ENCODE assay signal across 26 cellular contexts in the genomic region with DNA sequence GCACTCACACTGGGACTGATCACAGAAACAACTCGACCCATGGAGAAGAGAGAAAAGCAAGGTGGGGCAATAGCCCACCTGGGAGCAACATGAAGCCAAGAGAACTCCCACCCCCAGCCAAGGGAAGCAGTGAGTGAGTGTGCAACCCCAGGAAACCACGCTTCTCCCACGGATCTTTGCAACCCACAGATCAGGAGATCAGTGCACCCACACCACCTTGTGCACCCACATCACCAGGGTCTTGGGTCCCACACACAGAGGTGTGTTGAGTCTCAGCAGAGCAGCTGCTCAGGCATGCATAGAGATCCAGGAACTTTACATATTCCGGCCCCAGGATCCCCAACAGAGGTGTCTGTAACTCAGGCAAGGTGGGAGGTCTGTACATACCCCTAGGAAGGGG.
"Had no signal": no experiment of that assay in that cellular context is flagged by ENCODE, and none has a peak within 500 bp of the region (broad histone marks: within the 10 kb centered on the region; RNA-seq: fewer than 3 reads in every experiment).

No MANE protein-coding gene starts in this region.

- H3K4me2 ChIP-seq: PC-9 had no signal

- H3K9me3 ChIP-seq: ascending aorta had no signal

- H3K27ac Mint-ChIP-seq: activated CD4-positive, alpha-beta T cell treated with anti-CD3 and anti-CD28 coated beads for 36 hours; activated CD4-positive, alpha-beta T cell treated with anti-CD3 and anti-CD28 coated beads, Interleukin-2, amount 10 ng/mL, durations not matched to agents 7 days and 5 days; activated CD8-positive, alpha-beta T cell treated with anti-CD3 and anti-CD28 coated beads, Interleukin-2, amount 10 ng/mL, durations not matched to agents 7 days and 5 days; activated naive CD4-positive, alpha-beta T cell treated with anti-CD3 and anti-CD28 coated beads, Interleukin-2, amount 50 U/mL, for 24 hours; activated naive CD8-positive, alpha-beta T cell treated with anti-CD3 and anti-CD28 coated beads, Interleukin-2, amount 10 ng/mL, durations not matched to agents 7 days and 5 days; activated T-cell treated with anti-CD3 and anti-CD28 coated beads, Interleukin-2, amount 50 U/mL, for 24 hours; activated T-helper 2 cell treated with anti-CD3 and anti-CD28 coated beads, Interferon-gamma antibody, Interleukin-2, Interleukin-4, amounts not matched to agents 10 μg/mL and 5 μg/mL and 100 μg/mL, durations not matched to agents 14 hours and 24 hours and 36 hours; T-helper 1 cell treated with Interleukin-12 subunit alpha and Interleukin-12 subunit beta and Interleukin-4 antibody, amounts not matched to agents 30 μg/mL and 1 μg/mL, for 36 hours; T-helper 2 cell treated with Interferon-gamma antibody and Interleukin-4, amounts not matched to agents 5 μg/mL and 100 μg/mL, for 36 hours had no signal

- H3K4me3 Mint-ChIP-seq: activated CD4-positive, alpha-beta T cell treated with anti-CD3 and anti-CD28 coated beads for 36 hours; activated CD4-positive, alpha-beta T cell treated with anti-CD3 and anti-CD28 coated beads, Interleukin-2, amount 10 ng/mL, durations not matched to agents 7 days and 5 days; activated CD8-positive, alpha-beta T cell treated with anti-CD3 and anti-CD28 coated beads, Interleukin-2, amount 10 ng/mL, durations not matched to agents 7 days and 5 days; activated naive CD4-positive, alpha-beta T cell treated with anti-CD3 and anti-CD28 coated beads, Interleukin-2, amount 50 U/mL, for 24 hours; activated naive CD8-positive, alpha-beta T cell treated with anti-CD3 and anti-CD28 coated beads, Interleukin-2, amount 10 ng/mL, durations not matched to agents 7 days and 5 days; activated T-cell treated with anti-CD3 and anti-CD28 coated beads, Interleukin-2, amount 50 U/mL, for 24 hours; T-helper 1 cell treated with Interleukin-12 subunit alpha and Interleukin-12 subunit beta and Interleukin-4 antibody, amounts not matched to agents 30 μg/mL and 1 μg/mL, for 36 hours; T-helper 2 cell treated with Interferon-gamma antibody and Interleukin-4, amounts not matched to agents 5 μg/mL and 100 μg/mL, for 36 hours had no signal

- ATAC-seq: activated CD4-positive, alpha-beta T cell treated with anti-CD3 and anti-CD28 coated beads for 36 hours; activated CD4-positive, CD25-positive, alpha-beta regulatory T cell treated with anti-CD3 and anti-CD28 coated beads, Interleukin-2, amount 50 U/mL, for 24 hours; activated CD8-positive, alpha-beta T cell treated with anti-CD3 and anti-CD28 coated beads, Interleukin-2, amount 10 ng/mL, durations not matched to agents 7 days and 5 days; Right ventricle myocardium inferior had no signal

- H3K4me1 ChIP-seq: ascending aorta had no signal

- H2AFZ ChIP-seq: PC-9 had no signal

- DNase-seq: activated CD4-positive, alpha-beta T cell treated with anti-CD3 and anti-CD28 coated beads for 36 hours; activated CD4-positive, alpha-beta T cell treated with anti-CD3 and anti-CD28 coated beads, Interleukin-2, amount 10 ng/mL, durations not matched to agents 7 days and 5 days; activated CD4-positive, alpha-beta T cell treated with anti-CD3 and anti-CD28 coated beads, Interleukin-2, amount 50 U/mL, for 48 hours; activated CD8-positive, alpha-beta T cell treated with anti-CD3 and anti-CD28 coated beads, Interleukin-2, amount 10 ng/mL, durations not matched to agents 7 days and 5 days; activated gamma-delta T cell; activated naive CD4-positive, alpha-beta T cell treated with Interleukin-2 at 50 U/mL for 16 hours; activated naive CD8-positive, alpha-beta T cell treated with anti-CD3 and anti-CD28 coated beads, Interleukin-2, amount 10 ng/mL, durations not matched to agents 7 days and 5 days; activated T-cell treated with anti-CD3 and anti-CD28 coated beads, Interleukin-2, amount 50 U/mL, for 24 hours; Karpas-422; NCI-H1048; NCI-H1105 treated with DMSO at 0.1 percent for 48 hours; NCI-H1436 treated with DMSO at 0.1 percent for 48 hours; NCI-H1694 treated with DMSO at 0.1 percent for 48 hours; NCI-H2029; NCI-H345; NCI-H524 treated with DMSO at 0.1 percent for 48 hours; PC-9; SIG-M5 had no signal

- H3K27ac ChIP-seq: ascending aorta, PC-9, RWPE1 had no signal

- H3K27me3 Mint-ChIP-seq: activated CD4-positive, alpha-beta T cell treated with anti-CD3 and anti-CD28 coated beads for 36 hours; activated CD4-positive, alpha-beta T cell treated with anti-CD3 and anti-CD28 coated beads, Interleukin-2, amount 10 ng/mL, durations not matched to agents 7 days and 5 days; activated naive CD4-positive, alpha-beta T cell treated with anti-CD3 and anti-CD28 coated beads, Interleukin-2, amount 50 U/mL, for 24 hours; activated naive CD8-positive, alpha-beta T cell treated with anti-CD3 and anti-CD28 coated beads, Interleukin-2, amount 10 ng/mL, durations not matched to agents 7 days and 5 days; activated T-cell treated with anti-CD3 and anti-CD28 coated beads, Interleukin-2, amount 50 U/mL, for 24 hours had no signal

- H3K27me3 ChIP-seq: ascending aorta had no signal

- H3K4me3 ChIP-seq: ascending aorta, PC-9 had no signal
